13 cellular contexts compared by ENCODE assay signal in genomic region chr1:21341022-21341421, GRCh38. TPM values are rescaled to one million over a fixed set of nuclear protein-coding genes. Genes with fewer than 3 reads are reported as not detected.
DNase-seq lines count a peak whose midpoint lies in the region; ATAC-seq and TF ChIP-seq lines count a peak whose summit lies in the region.
"Had no signal": no experiment of that assay in that cellular context is flagged by ENCODE, and none has a peak within 500 bp of the region (broad histone marks: within the 10 kb centered on the region; RNA-seq: fewer than 3 reads in every experiment).

No MANE protein-coding gene starts in this region.

- TF ChIP-seq CTCF in heart left ventricle (IDR thresholded peaks at IDR 0.05) (no peak), lower lobe of right lung (IDR thresholded peaks at IDR 0.05) (no peak), transverse colon (IDR thresholded peaks at IDR 0.05) (no peak)

- H3K27me3 ChIP-seq in heart left ventricle (no peaks in the 10 kb centered on the region), lower lobe of right lung (ENCODE audit: low read depth) (no peaks in the 10 kb centered on the region), transverse colon (no peaks in the 10 kb centered on the region)

- TF ChIP-seq EP300 in transverse colon (IDR thresholded peaks at IDR 0.05; ENCODE audit: low read depth), result no peak

- H3K27ac ChIP-seq in heart left ventricle (peak overlapping the region in 10 of 12 donors; percentile 42 to 91 (median 80)), lower lobe of right lung (peak overlapping the region; percentile 73), transverse colon (peak overlapping the region; percentile 85 to 98 (median 91))
- H3K27ac ChIP-seq: KMS-11, WERI-Rb-1 had no signal

- 68 to 76% (median 75%) methylated on average over 8 of the region's 8 CpGs for WGBS in heart left ventricle, 4 donors
- WGBS in transverse colon (ENCODE audit: low coverage in 1 of 2), 2 donors, result 58% methylated on average over 8 of the region's 8 CpGs; no CpG with 5 or more reads in 1 of the 2 donors

- H3K4me1 ChIP-seq in heart left ventricle (peaks cover 9 to 91% (median 70%) of the 10 kb centered on the region in 12 donors), lower lobe of right lung (peaks cover 85% of the 10 kb centered on the region), transverse colon (peaks cover 68 to 85% (median 84%) of the 10 kb centered on the region in 4 donors)

- DNase-seq in heart left ventricle, result no peak
- no peak for DNase-seq in left cardiac atrium
- peak; percentile 31 for DNase-seq in UCSD-AML1 (lab: John Stamatoyannopoulos, UW; ENCODE audit: unreplicated experiment)
- no peak for DNase-seq in lower lobe of right lung
- DNase-seq in transverse colon, result peak; percentile 9
- no peak for DNase-seq in stimulated activated CD8-positive, alpha-beta memory T cell treated with anti-CD3 and anti-CD28 coated beads, Interleukin-4, amount 100 ng/mL, for 48 hours
- DNase-seq: amniotic stem cell, mesendoderm, trophoblast cell, WERI-Rb-1 had no signal

- H3K9me3 ChIP-seq in heart left ventricle (no peaks in the 10 kb centered on the region), lower lobe of right lung (no peaks in the 10 kb centered on the region), transverse colon (no peaks in the 10 kb centered on the region)

- intact Hi-C loops in heart left ventricle (cut with DNase I) (loop anchor here in 1 of 10 donors (5.0 kb wide), 1 partner anchor 79 kb away; no protein-coding TSS in a partner anchor), left cardiac atrium (cut with DNase I) (loop anchor here (5.0 kb wide), 2 partner anchors 79 to 84 kb away; no protein-coding TSS in a partner anchor), lower lobe of right lung (cut with DNase I) (no loop called here), transverse colon (cut with DNase I; ENCODE audit: low total_unique reads) (loop anchor here (5.0 kb wide), 1 partner anchor 34 kb away; no protein-coding TSS in a partner anchor)

- H3K4me3 ChIP-seq in heart left ventricle (no peak overlapping the region), lower lobe of right lung (no peak overlapping the region), transverse colon (no peak overlapping the region)

- ATAC-seq in heart left ventricle, result no peak
- no peak for ATAC-seq in left cardiac atrium
- ATAC-seq in lower lobe of right lung, result no peak
- no peak for ATAC-seq in GM21723 (IDR thresholded peaks at IDR 0.05; ENCODE audit: unreplicated experiment)
- ATAC-seq in GM21528 (IDR thresholded peaks at IDR 0.05; ENCODE audit: low FRiP score, unreplicated experiment), result no peak

- H3K36me3 ChIP-seq in heart left ventricle (no peaks in the 10 kb centered on the region), lower lobe of right lung (no peaks in the 10 kb centered on the region), transverse colon (no peaks in the 10 kb centered on the region)

- in situ Hi-C loops in transverse colon (cut with MboI; ENCODE audit: low pct_ligation_motif_present in 1 of 4, low pct_unique_long_range_greater_than_20kb in 1 of 4, low sequenced_read_pairs in 3 of 4), result no loop called here

- TF ChIP-seq POLR2A in heart left ventricle (IDR thresholded peaks at IDR 0.05), result no peak
- TF ChIP-seq POLR2A in transverse colon (IDR thresholded peaks at IDR 0.05), result no peak

RNA-seq across cellular contexts. Expression of gene ECE1, which starts 50.8 kb away (rescaled TPM):
- total RNA-seq in heart left ventricle, result 100 to 1,000 TPM in 1 of 9 donors, 10 to 100 TPM in 8; 37.3 to 140 (median 59.4) TPM
- 10 to 100 TPM; 38.4 to 61.3 TPM for polyA plus RNA-seq in heart left ventricle
- 100 to 1,000 TPM in 1 of 2 donors, 10 to 100 TPM in 1; 66.2 to 138 TPM for total RNA-seq in left cardiac atrium
- 90.9 TPM for total RNA-seq in lower lobe of right lung
- 100 to 1,000 TPM in 3 of 4 donors, 10 to 100 TPM in 1; 55.9 to 149 (median 112) TPM for total RNA-seq in transverse colon

Comparison
In these comparisons a context has a peak if more than half of its experiments do, and no peak if none do; other contexts are left out.
1. DNase-seq: peak in UCSD-AML1 (single experiment) and transverse colon (single experiment); none in heart left ventricle (0 of 5), left cardiac atrium (single experiment), lower lobe of right lung (single experiment) and stimulated activated CD8-positive, alpha-beta memory T cell treated with anti-CD3 and anti-CD28 coated beads, Interleukin-4, amount 100 ng/mL, for 48 hours (single experiment).
2. Peak in every context shown above with its lines, with median percentiles within 50 percentile points of each other: H3K27ac ChIP-seq.